In the genomic region with DNA sequence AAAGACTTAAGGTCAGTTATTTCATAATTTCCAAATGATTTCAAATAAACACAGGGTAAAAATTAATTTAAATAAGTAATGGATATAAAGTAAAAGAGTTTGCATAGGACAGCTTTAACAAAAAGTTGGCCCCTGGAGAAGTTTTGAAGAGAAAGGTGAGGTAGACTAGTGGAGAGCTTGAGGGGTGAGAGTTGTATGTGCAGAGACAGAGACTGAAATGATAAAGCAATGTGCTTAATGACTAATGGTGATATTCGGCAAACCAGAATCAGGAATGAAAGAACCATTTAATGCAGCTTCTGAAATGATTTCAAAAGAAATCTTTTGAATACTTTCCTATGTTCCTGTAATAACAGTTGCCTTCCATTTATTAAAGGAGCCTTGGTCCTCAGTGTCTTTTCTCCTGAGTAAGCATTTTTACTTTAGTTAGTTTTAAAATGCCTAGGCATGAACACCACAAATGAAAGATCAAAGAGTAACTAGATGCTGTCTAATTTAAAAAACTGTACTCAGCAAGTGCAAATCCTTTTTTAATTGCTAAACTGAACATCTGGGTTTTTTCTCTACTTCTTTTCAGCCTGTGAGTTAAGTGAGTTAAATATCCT, we compare ENCODE assay signal across 28 cellular contexts. TPM values are rescaled to one million over a fixed set of nuclear protein-coding genes. Genes with fewer than 3 reads are reported as not detected.
A peak's percentile ranks its signal among the peaks of the same experiment; 100 is the strongest.
DNase-seq lines count a peak whose midpoint lies in the region; ATAC-seq, FAIRE-seq and TF ChIP-seq lines count a peak whose summit lies in the region.
"Had no signal": no experiment of that assay in that cellular context is flagged by ENCODE, and none has a peak within 500 bp of the region (broad histone marks: within the 10 kb centered on the region; RNA-seq: fewer than 3 reads in every experiment).

No MANE protein-coding gene starts in this region.

- H3K27ac Mint-ChIP-seq in activated naive CD8-positive, alpha-beta T cell: peak overlapping the region; percentile 5
- H3K27ac Mint-ChIP-seq in activated naive CD8-positive, alpha-beta T cell treated with anti-CD3 and anti-CD28 coated beads for 36 hours: no peak overlapping the region
- H3K27ac Mint-ChIP-seq in stimulated activated effector memory CD8-positive, alpha-beta T cell treated with anti-CD3 and anti-CD28 coated beads, Interleukin-12 subunit alpha, Interleukin-12 subunit beta, amount 100 ng/mL, for 72 hours: no peak overlapping the region
- H3K27ac Mint-ChIP-seq: activated T-helper 2 cell treated with anti-CD3 and anti-CD28 coated beads, Interferon-gamma antibody, Interleukin-2, Interleukin-4, amounts not matched to agents 10 μg/mL and 5 μg/mL and 100 μg/mL, durations not matched to agents 14 hours and 24 hours and 36 hours; CD14-positive monocyte had no signal

- no peaks in the 10 kb centered on the region for H3K9me3 ChIP-seq in Loucy (ENCODE audit: insufficient read depth, low read depth, low read length)
- H3K9me3 ChIP-seq in K562 (replicated peaks; ENCODE audit: control insufficient read depth, insufficient read depth, low read depth, low read length): no peaks in the 10 kb centered on the region
- H3K9me3 ChIP-seq in esophagus squamous epithelium: no peaks in the 10 kb centered on the region
- H3K9me3 ChIP-seq: adrenal gland, colonic mucosa, mucosa of descending colon, spleen, thoracic aorta had no signal

- no peak for TF ChIP-seq EP300 in K562 (IDR thresholded peaks at IDR 0.05; ENCODE audit: low read length)

- peaks cover 78% of the 10 kb centered on the region for H3K4me1 Mint-ChIP-seq in activated naive CD8-positive, alpha-beta T cell (ENCODE audit: low read depth)
- peaks cover 72% of the 10 kb centered on the region for H3K4me1 Mint-ChIP-seq in activated naive CD8-positive, alpha-beta T cell treated with anti-CD3 and anti-CD28 coated beads for 36 hours
- H3K4me1 Mint-ChIP-seq in stimulated activated effector memory CD8-positive, alpha-beta T cell treated with anti-CD3 and anti-CD28 coated beads, Interleukin-12 subunit alpha, Interleukin-12 subunit beta, amount 100 ng/mL, for 72 hours: peaks cover 46% of the 10 kb centered on the region
- H3K4me1 Mint-ChIP-seq: CD14-positive monocyte had no signal

- POLR2A ChIA-PET in K562 (lab: Yijun Ruan, JAX): no interaction called here

- H3K4me1 ChIP-seq in Loucy (ENCODE audit: insufficient read depth, low read length, poor library complexity, severe bottlenecking) (peaks cover 19% of the 10 kb centered on the region), K562 (replicated peaks in 1 of 2; ENCODE audit: control insufficient read depth in 2 of 2, insufficient read depth in 2 of 2, low read length in 2 of 2) (no peaks in the 10 kb centered on the region), esophagus squamous epithelium (peaks cover 0 to 19% (median 0%) of the 10 kb centered on the region in 3 donors)
- H3K4me1 ChIP-seq: adrenal gland, colonic mucosa, parathyroid adenoma had no signal

- BruUV-seq in K562 (replicated peaks; lab: Mats Ljungman, UMichigan): no TSS peak

- H3K79me2 ChIP-seq in Loucy (ENCODE audit: insufficient read depth, low read length): peaks cover 62% of the 10 kb centered on the region
- no peaks in the 10 kb centered on the region for H3K79me2 ChIP-seq in K562 (ENCODE audit: control insufficient read depth, insufficient read depth, low read length)

- no peak overlapping the region for H3K4me3 Mint-ChIP-seq in activated naive CD8-positive, alpha-beta T cell
- no peak overlapping the region for H3K4me3 Mint-ChIP-seq in activated naive CD8-positive, alpha-beta T cell treated with anti-CD3 and anti-CD28 coated beads for 36 hours
- peak overlapping the region; percentile 16 for H3K4me3 Mint-ChIP-seq in stimulated activated effector memory CD8-positive, alpha-beta T cell treated with anti-CD3 and anti-CD28 coated beads, Interleukin-12 subunit alpha, Interleukin-12 subunit beta, amount 100 ng/mL, for 72 hours
- H3K4me3 Mint-ChIP-seq: CD14-positive monocyte, neural crest cell had no signal

- intact Hi-C loops in K562 (cut with micrococcal nuclease) (no loop called here), esophagus squamous epithelium (cut with DNase I) (no loop called here)

- H3K36me3 Mint-ChIP-seq in activated naive CD8-positive, alpha-beta T cell: peaks cover 30% of the 10 kb centered on the region
- H3K36me3 Mint-ChIP-seq in activated naive CD8-positive, alpha-beta T cell treated with anti-CD3 and anti-CD28 coated beads for 36 hours: peaks cover 60% of the 10 kb centered on the region
- H3K36me3 Mint-ChIP-seq in stimulated activated effector memory CD8-positive, alpha-beta T cell treated with anti-CD3 and anti-CD28 coated beads, Interleukin-12 subunit alpha, Interleukin-12 subunit beta, amount 100 ng/mL, for 72 hours: peaks cover 46% of the 10 kb centered on the region

- no peak overlapping the region for H3K4me3 ChIP-seq in Loucy (ENCODE audit: low read length, poor library complexity, severe bottlenecking)
- H3K4me3 ChIP-seq in K562: no peak overlapping the region
- no peak overlapping the region for H3K4me3 ChIP-seq in esophagus squamous epithelium
- H3K4me3 ChIP-seq: adrenal gland, colonic mucosa, mucosa of descending colon, spleen, thoracic aorta had no signal

- H3F3A ChIP-seq in Loucy (ENCODE audit: low read depth): no peaks in the 10 kb centered on the region

- peaks cover 4% of the 10 kb centered on the region; the same call in 1 of the 2 replicates for H3K36me3 ChIP-seq in Loucy (ENCODE audit: insufficient read depth, low read length)
- H3K36me3 ChIP-seq in K562 (ENCODE audit: control insufficient read depth, insufficient read depth, low read length): no peaks in the 10 kb centered on the region
- H3K36me3 ChIP-seq in esophagus squamous epithelium: no peaks in the 10 kb centered on the region
- H3K36me3 ChIP-seq: adrenal gland, colonic mucosa, spleen, thoracic aorta had no signal

- no peak for TF ChIP-seq RAD21 in K562 (CRISPR knock-in tag; conservative IDR thresholded peaks at IDR 0.05 in 1 of 2, IDR thresholded peaks at IDR 0.05 in 1 of 2)

- DNase-seq in activated naive CD8-positive, alpha-beta T cell treated with anti-CD3 and anti-CD28 coated beads for 36 hours: no peak
- no peak for DNase-seq in K562 (ENCODE audit: extremely low read depth in 1 of 4, low spot score in 3 of 4)
- no peak for DNase-seq in stimulated activated effector memory CD8-positive, alpha-beta T cell treated with anti-CD3 and anti-CD28 coated beads, Interleukin-12 subunit alpha, Interleukin-12 subunit beta, amount 100 ng/mL, for 72 hours (ENCODE audit: low spot score in 2 of 2)
- DNase-seq in NOMO-1 treated with dmso at 0.1 percent for 144 hours (lab: John Stamatoyannopoulos, UW; ENCODE audit: unreplicated experiment): no peak
- no peak for DNase-seq in esophagus squamous epithelium (lab: John Stamatoyannopoulos, UW)
- no peak for DNase-seq in DMS53 (lab: John Stamatoyannopoulos, UW)
- DNase-seq: activated CD4-positive, CD25-positive, alpha-beta regulatory T cell; adrenal gland; Calu3; colonic mucosa; effector CD8-positive, alpha-beta T cell; mucosa of descending colon; NCI-H1436 treated with DMSO at 0.1 percent for 48 hours; NCI-H2107; NCI-H446 treated with DMSO at 0.1 percent for 48 hours; spleen; stimulated activated CD4-positive, alpha-beta T cell treated with anti-CD3 and anti-CD28 coated beads, Interleukin-2, amount 100 ng/mL, for 48 hours had no signal

- TF ChIP-seq POLR2A in K562 (conservative IDR thresholded peaks at IDR 0.05) (no peak), esophagus squamous epithelium (IDR thresholded peaks at IDR 0.05) (no peak)

- WGBS in K562 (ENCODE audit: insufficient coverage, low coverage, missing lambda C conversion rate): 0% methylated on average over 1 of the region's 1 CpG
- 21 to 26% methylated on average over 1 of the region's 1 CpG for WGBS in esophagus squamous epithelium, 2 donors

- FAIRE-seq in K562 (lab: Jason Lieb, UNC): no peak
- FAIRE-seq: bronchial epithelial cell, HTR-8/SVneo had no signal

- no peaks in the 10 kb centered on the region for H3K9me1 ChIP-seq in K562 (ENCODE audit: control insufficient read depth, insufficient read depth, low read length)

- no peak overlapping the region for H2AFZ ChIP-seq in Loucy (ENCODE audit: low read length)
- H2AFZ ChIP-seq in K562 (ENCODE audit: low read depth, low read length): no peak overlapping the region
- H2AFZ ChIP-seq: parathyroid adenoma had no signal

- no peaks in the 10 kb centered on the region for H3K9me3 Mint-ChIP-seq in activated naive CD8-positive, alpha-beta T cell (ENCODE audit: low read depth)
- no peaks in the 10 kb centered on the region for H3K9me3 Mint-ChIP-seq in activated naive CD8-positive, alpha-beta T cell treated with anti-CD3 and anti-CD28 coated beads for 36 hours
- H3K9me3 Mint-ChIP-seq in stimulated activated effector memory CD8-positive, alpha-beta T cell treated with anti-CD3 and anti-CD28 coated beads, Interleukin-12 subunit alpha, Interleukin-12 subunit beta, amount 100 ng/mL, for 72 hours: no peaks in the 10 kb centered on the region
- H3K9me3 Mint-ChIP-seq: neural crest cell had no signal

- CTCF ChIA-PET in K562 (lab: Yijun Ruan, JAX; ENCODE audit: low intra/inter-chr PET ratio): no interaction called here

- H3K4me2 ChIP-seq in Loucy (ENCODE audit: low read depth, low read length, poor library complexity, severe bottlenecking) (peak overlapping the region; percentile 15), K562 (ENCODE audit: insufficient read depth, low read length) (no peak overlapping the region)

- H3K27ac ChIP-seq in K562 (ENCODE audit: extremely low read depth, low read depth, low read length) (no peak overlapping the region), esophagus squamous epithelium (no peak overlapping the region)
- H3K27ac ChIP-seq: adrenal gland, colonic mucosa, epithelial cell of prostate, parathyroid adenoma, spleen, thoracic aorta had no signal

- no peaks in the 10 kb centered on the region for H3K9me2 ChIP-seq in Loucy (replicated peaks; ENCODE audit: low read depth, low read length)

- H3K27me3 Mint-ChIP-seq in activated naive CD8-positive, alpha-beta T cell: no peaks in the 10 kb centered on the region
- no peaks in the 10 kb centered on the region for H3K27me3 Mint-ChIP-seq in activated naive CD8-positive, alpha-beta T cell treated with anti-CD3 and anti-CD28 coated beads for 36 hours

- no peak for ATAC-seq in K562
- peak; percentile 89 for ATAC-seq in stimulated activated effector memory CD8-positive, alpha-beta T cell treated with anti-CD3 and anti-CD28 coated beads, Interleukin-12 subunit alpha, Interleukin-12 subunit beta, amount 100 ng/mL, for 72 hours
- ATAC-seq: HCT116, mucosa of descending colon had no signal

- H4K20me1 ChIP-seq in Loucy (ENCODE audit: insufficient read depth, low read length, poor library complexity, severe bottlenecking) (no peaks in the 10 kb centered on the region), K562 (replicated peaks; ENCODE audit: control insufficient read depth, insufficient read depth, low read length) (no peaks in the 10 kb centered on the region)

- TF ChIP-seq CTCF in Loucy (conservative IDR thresholded peaks at IDR 0.05; ENCODE audit: low read length) (no peak), K562 (IDR thresholded peaks at IDR 0.05 in 2 of 3, conservative IDR thresholded peaks at IDR 0.05 in 1 of 3; ENCODE audit: insufficient read depth in 2 of 3, low read depth in 1 of 3, low read length in 3 of 3) (no peak), esophagus squamous epithelium (IDR thresholded peaks at IDR 0.05) (no peak)

- H3K27me3 ChIP-seq in Loucy (ENCODE audit: insufficient read depth, low read length, poor library complexity, severe bottlenecking): no peaks in the 10 kb centered on the region
- no peaks in the 10 kb centered on the region for H3K27me3 ChIP-seq in K562 (ENCODE audit: control insufficient read depth in 2 of 2, insufficient read depth in 2 of 2, low read length in 2 of 2)
- H3K27me3 ChIP-seq in esophagus squamous epithelium: no peaks in the 10 kb centered on the region
- H3K27me3 ChIP-seq: adrenal gland, colonic mucosa, spleen had no signal

- in situ Hi-C loops in K562 (cut with MboI): no loop called here

- H3K9ac ChIP-seq in Loucy (ENCODE audit: low read depth, low read length, poor library complexity, severe bottlenecking) (no peak overlapping the region), K562 (ENCODE audit: insufficient read depth in 1 of 2, low read depth in 2 of 2, low read length in 2 of 2) (no peak overlapping the region)
- H3K9ac ChIP-seq: parathyroid adenoma had no signal

RNA-seq across cellular contexts. Expression of gene CAMK2D, which starts 28.5 kb away (rescaled TPM):
- 10 to 100 TPM; 42.8 to 46.7 TPM for total RNA-seq in activated naive CD8-positive, alpha-beta T cell treated with anti-CD3 and anti-CD28 coated beads for 36 hours
- total RNA-seq in K562 (2011; cell fraction: chromatin; rRNA removed; ENCODE audit: low replicate concordance): 0.63 TPM in 1 of 2 replicates, not detected in the other
- total RNA-seq in K562 (2011; cell fraction: nucleolus; rRNA removed): not detected in 2 replicates
- total RNA-seq in K562 (2011; cell fraction: nucleoplasm; rRNA removed): 0.29 TPM in 1 of 2 replicates, not detected in the other
- total RNA-seq in K562 (2014; rRNA removed): not detected in 2 replicates
- total RNA-seq in K562 (2014; rRNA removed; fragmentation: Illumina TruSeq; extraction: Trizol): 0.18 TPM in 1 of 2 replicates, not detected in the other
- not detected in 2 replicates for total RNA-seq in K562 (2015; rRNA removed; fragmentation: Illumina TruSeq; extraction: Trizol)
- total RNA-seq in K562 (2021): 0.33 and 0.36 TPM in 2 replicates
- 0.03 TPM in 1 of 2 replicates, not detected in the other for polyA plus RNA-seq in K562 (2011; rRNA removed)
- polyA plus RNA-seq in K562 (2011; cell fraction: cytosol; rRNA removed): 0.03 TPM in 1 of 2 replicates, not detected in the other
- polyA plus RNA-seq in K562 (2011; cell fraction: nucleus; rRNA removed): 0.07 TPM in 2 replicates
- 0.17 TPM in 1 of 2 replicates, not detected in the other for polyA plus RNA-seq in K562 (2012)
- 0.04 and 0.12 TPM in 2 replicates for polyA plus RNA-seq in K562 (2014; fragmentation: Illumina TruSeq; extraction: Trizol)
- polyA plus RNA-seq in K562 (2014; fragmentation: Nextera tagmentation; extraction: Ambion mirVana): under 1 TPM; 0.01 to 0.04 TPM
- polyA plus RNA-seq in K562 (2014; rRNA removed): 0.07 TPM in 1 of 2 replicates, not detected in the other
- 0.03 TPM in 1 of 2 replicates, not detected in the other for polyA minus RNA-seq in K562 (2011; rRNA and poly(A)+ RNA removed)
- polyA minus RNA-seq in K562 (2011; cell fraction: cytosol; rRNA and poly(A)+ RNA removed): not detected in 2 replicates
- polyA minus RNA-seq in K562 (2011; cell fraction: nucleus; rRNA and poly(A)+ RNA removed): not detected in 2 replicates
- total RNA-seq in esophagus squamous epithelium: 10 to 100 TPM; 30.7 to 47.7 (median 38.2) TPM

Comparison
In these comparisons a context has a peak if more than half of its experiments do, and no peak if none do; other contexts are left out.
1. RNA of gene CAMK2D, which starts 28.5 kb away (total RNA-seq): 42.8 to 46.7 TPM in activated naive CD8-positive, alpha-beta T cell treated with anti-CD3 and anti-CD28 coated beads for 36 hours and 30.7 to 47.7 TPM in esophagus squamous epithelium; 0.18 to 0.63 TPM in K562; every median in the first group is over 10 times any median in the second.